ENCODE assay signal across 18 cellular contexts in genomic region chr4:8319731-8320385, GRCh38. TPM values are rescaled to one million over a fixed set of nuclear protein-coding genes. Genes with fewer than 3 reads are reported as not detected.
DNase-seq lines count a peak whose midpoint lies in the region; ATAC-seq, FAIRE-seq and TF ChIP-seq lines count a peak whose summit lies in the region.
"Had no signal": no experiment of that assay in that cellular context is flagged by ENCODE, and none has a peak within 500 bp of the region (broad histone marks: within the 10 kb centered on the region; RNA-seq: fewer than 3 reads in every experiment).

No MANE protein-coding gene starts in this region.

- H3K79me2 ChIP-seq in H1 (ENCODE audit: control insufficient read depth in 1 of 2, insufficient read depth in 2 of 2, low read length in 2 of 2): no peaks in the 10 kb centered on the region

- no peak overlapping the region for H3K14ac ChIP-seq in H1 (ENCODE audit: insufficient read length)
- peak overlapping the region in 1 of 2 experiments; percentile 35 for H3K14ac ChIP-seq in mesenchymal stem cell (ENCODE audit: low read length in 2 of 2)

- TF ChIP-seq CTCF in H1 (IDR thresholded peaks at IDR 0.05; ENCODE audit: control extremely low read depth in 1 of 3, insufficient read depth in 1 of 3, low read depth in 1 of 3, low read length in 3 of 3) (no peak), uterus (IDR thresholded peaks at IDR 0.05) (no peak)

- no peak for TF ChIP-seq EP300 in H1 (IDR thresholded peaks at IDR 0.05; ENCODE audit: borderline replicate concordance in 1 of 2, low read depth in 2 of 2, low read length in 2 of 2)

- H3K18ac ChIP-seq in H1 (ENCODE audit: extremely low read depth, low read length) (no peak overlapping the region), mesenchymal stem cell (ENCODE audit: low read depth in 1 of 2, low read length in 2 of 2) (peak overlapping the region in 1 of 2 experiments; percentile 54)

- no peak for TF ChIP-seq RAD21 in H1 (IDR thresholded peaks at IDR 0.05 in 1 of 2, conservative IDR thresholded peaks at IDR 0.05 in 1 of 2; ENCODE audit: low read depth in 2 of 2, low read length in 2 of 2)

- H3K23ac ChIP-seq in H1 (ENCODE audit: insufficient read length) (no peak overlapping the region), mesenchymal stem cell (ENCODE audit: low read length in 2 of 2) (no peak overlapping the region)

- WGBS in H1 (ENCODE audit: extremely low coverage in 1 of 2, insufficient coverage in 1 of 2, insufficient read length in 1 of 2, insufficient replicate concordance in 2 of 2, low coverage in 1 of 2, low lambda C conversion rate in 2 of 2, missing lambda C conversion rate in 1 of 2), 2 experiments: 88% methylated on average over 13 of the region's 13 CpGs; no CpG with 5 or more reads in 1 of the 2 experiments
- 88% methylated on average over 12 of the region's 13 CpGs for WGBS in mesenchymal stem cell

- H3K27me3 ChIP-seq in H1 (replicated peaks in 1 of 4; ENCODE audit: control insufficient read depth in 3 of 4, extremely low read depth in 1 of 4, insufficient read depth in 3 of 4, low read length in 3 of 4) (no peaks in the 10 kb centered on the region), mesenchymal stem cell (ENCODE audit: control insufficient read depth in 1 of 2, insufficient read depth in 1 of 2, low read length in 2 of 2) (peaks cover 0 to 4% of the 10 kb centered on the region in 2 experiments), uterus (no peaks in the 10 kb centered on the region)
- H3K27me3 ChIP-seq: BE2C had no signal

- H3K27ac ChIP-seq in H1 (ENCODE audit: low read depth, low read length) (no peak overlapping the region), mesenchymal stem cell (ENCODE audit: low read length, poor library complexity, severe bottlenecking) (no peak overlapping the region), uterus (peak overlapping the region; percentile 72 to 76)
- H3K27ac ChIP-seq: SK-N-MC had no signal

- no peak for FAIRE-seq in H1 (lab: Jason Lieb, UNC)

- no peaks in the 10 kb centered on the region; a peak in 2 of 4 replicates for H3K9me3 ChIP-seq in H1 (ENCODE audit: insufficient read depth in 2 of 2, low read depth in 1 of 2, low read length in 1 of 2)
- peaks cover 9% of the 10 kb centered on the region for H3K9me3 ChIP-seq in mesenchymal stem cell (ENCODE audit: control insufficient read depth, low read length)
- H3K9me3 ChIP-seq in uterus: no peaks in the 10 kb centered on the region
- H3K9me3 ChIP-seq: BE2C, HAP-1 had no signal

- CTCF ChIA-PET in H1 (lab: Charles Lee; ENCODE audit: partially characterized antibody): interaction anchor here (0.7 to 8.0 kb wide), 36 partner anchors 8 to 615 kb away, joined by 3 to 94 read pairs (median 4); no protein-coding TSS in a partner anchor

- H2AK5ac ChIP-seq in H1 (ENCODE audit: low read depth, low read length): peak overlapping the region; percentile 54; the same call in 1 of the 2 replicates
- H2AK5ac ChIP-seq in mesenchymal stem cell (ENCODE audit: low read length, severe bottlenecking): no peak overlapping the region

- TF ChIP-seq POLR2A in H1 (IDR thresholded peaks at IDR 0.05; ENCODE audit: control extremely low read depth in 1 of 2, low read depth in 2 of 2, low read length in 2 of 2) (no peak), uterus (IDR thresholded peaks at IDR 0.05) (no peak)

- no peak overlapping the region for H3K4me2 ChIP-seq in H1 (ENCODE audit: insufficient read depth in 1 of 2, low read depth in 2 of 2, low read length in 2 of 2)
- H3K4me2 ChIP-seq in mesenchymal stem cell (ENCODE audit: low read length, poor library complexity, severe bottlenecking): no peak overlapping the region

- POLR2A ChIA-PET in H1 (lab: Charles Lee; ENCODE audit: partially characterized antibody): interaction anchor here (0.6 to 1.0 kb wide), 3 partner anchors 77 to 369 kb away, joined by 3 read pairs; no protein-coding TSS in a partner anchor

- no peak overlapping the region for H3K56ac ChIP-seq in H1 (replicated peaks; ENCODE audit: insufficient read length, low read depth, low read length)

- H3K4me1 ChIP-seq in H1 (replicated peaks in 1 of 4; ENCODE audit: control insufficient read depth in 3 of 4, insufficient read depth in 4 of 4, low read length in 3 of 4) (peaks cover 0 to 17% (median 12%) of the 10 kb centered on the region in 4 experiments; a peak in 6 of 7 replicates), mesenchymal stem cell (ENCODE audit: control insufficient read depth, insufficient read depth, low read depth, low read length) (peaks cover 22% of the 10 kb centered on the region), uterus (peaks cover 0 to 4% of the 10 kb centered on the region in 2 donors)
- H3K4me1 ChIP-seq: HAP-1 had no signal

- H4K20me1 ChIP-seq in H1 (replicated peaks in 1 of 2; ENCODE audit: control insufficient read depth in 1 of 2, insufficient read depth in 2 of 2, low read length in 2 of 2): peaks cover 0 to 4% of the 10 kb centered on the region in 2 experiments

- H2BK120ac ChIP-seq in H1 (replicated peaks; ENCODE audit: low read depth, low read length): no peak overlapping the region
- H2BK120ac ChIP-seq in mesenchymal stem cell (ENCODE audit: low read depth, low read length): no peak overlapping the region

- H2BK15ac ChIP-seq in H1 (ENCODE audit: low read length) (peak overlapping the region; percentile 54; the same call in 1 of the 2 replicates), mesenchymal stem cell (ENCODE audit: low read depth, poor library complexity, severe bottlenecking) (no peak overlapping the region)

- ATAC-seq in GM21619 (IDR thresholded peaks at IDR 0.05; ENCODE audit: unreplicated experiment): no peak
- ATAC-seq: activated naive CD8-positive, alpha-beta T cell treated with anti-CD3 and anti-CD28 coated beads, Interleukin-2, amount 50 U/mL, for 24 hours; naive thymus-derived CD8-positive, alpha-beta T cell had no signal

- no peak overlapping the region for H2BK5ac ChIP-seq in H1 (ENCODE audit: low read depth, low read length)
- no peak overlapping the region for H2BK5ac ChIP-seq in mesenchymal stem cell (ENCODE audit: low read depth, low read length, poor library complexity, severe bottlenecking)

- H2BK20ac ChIP-seq in H1 (ENCODE audit: low read length): no peak overlapping the region

- peak; percentile 1 for DNase-seq in activated gamma-delta T cell treated with Interleukin-2 at 50 U/mL for 16 hours
- no peak for DNase-seq in activated gamma-delta T cell (lab: John Stamatoyannopoulos, UW)
- peak in 1 of 2 experiments; percentile 23 for DNase-seq in H1 (ENCODE audit: low read depth in 1 of 2, low spot score in 2 of 2)
- no peak for DNase-seq in mesenchymal stem cell
- DNase-seq in uterus: peak; percentile 72 to 76
- no peak for DNase-seq in NK-92 treated with Interleukin-12 subunit alpha and Interleukin-12 subunit beta, amount 100 ng/mL, for 24 hours (lab: John Stamatoyannopoulos, UW)
- no peak for DNase-seq in superior temporal gyrus (ENCODE audit: extremely low spot score)
- DNase-seq: activated CD4-positive, alpha-beta T cell treated with anti-CD3 and anti-CD28 coated beads for 48 hours; activated naive CD8-positive, alpha-beta T cell treated with anti-CD3 and anti-CD28 coated beads, Interleukin-2, amount 50 U/mL, for 24 hours; BE2C; effector CD8-positive, alpha-beta T cell; NCI-H2227 treated with DMSO at 0.1 percent for 48 hours; stimulated activated CD4-positive, alpha-beta T cell treated with anti-CD3 and anti-CD28 coated beads, Interleukin-2, amount 100 ng/mL, for 48 hours had no signal

- H2BK12ac ChIP-seq in H1 (ENCODE audit: low read depth, low read length) (0 out of 2 replicates have a peak overlapping the region, but pooled peaks have one; percentile 12), mesenchymal stem cell (ENCODE audit: low read length in 2 of 2) (peak overlapping the region in 1 of 2 experiments; percentile 17)

- H3K23me2 ChIP-seq in H1 (ENCODE audit: low read depth, low read length): peaks cover 6% of the 10 kb centered on the region; the same call in 1 of the 2 replicates

- H3K36me3 ChIP-seq in H1 (ENCODE audit: control insufficient read depth in 2 of 4, insufficient read depth in 4 of 4, low read length in 3 of 4) (no peaks in the 10 kb centered on the region), mesenchymal stem cell (ENCODE audit: control insufficient read depth in 1 of 2, insufficient read depth in 2 of 2, low read depth in 1 of 2, low read length in 2 of 2) (no peaks in the 10 kb centered on the region), uterus (no peaks in the 10 kb centered on the region)
- H3K36me3 ChIP-seq: BE2C, HAP-1 had no signal

- H4K5ac ChIP-seq in H1 (ENCODE audit: insufficient read length, low read depth, low read length): no peak overlapping the region

- H4K8ac ChIP-seq in H1 (ENCODE audit: extremely low read depth, insufficient read depth, low read length) (no peak overlapping the region), mesenchymal stem cell (ENCODE audit: low read length) (no peak overlapping the region)

- H2AFZ ChIP-seq in H1 (ENCODE audit: low read length) (no peak overlapping the region), mesenchymal stem cell (ENCODE audit: low read depth, low read length) (no peak overlapping the region)

- intact Hi-C loops in uterus (cut with DNase I; ENCODE audit: low total_unique reads): no loop called here

- H3K4me3 ChIP-seq in H1 (ENCODE audit: extremely low read depth in 1 of 4, insufficient read depth in 2 of 4, low read depth in 3 of 4, low read length in 4 of 4): no peak overlapping the region
- H3K4me3 ChIP-seq in mesenchymal stem cell (ENCODE audit: insufficient read depth in 1 of 2, low read depth in 1 of 2, low read length in 2 of 2): no peak overlapping the region
- H3K4me3 ChIP-seq in uterus: no peak overlapping the region
- H3K4me3 ChIP-seq: HAP-1, K562, SK-N-MC had no signal

- H3K9ac ChIP-seq in H1 (replicated peaks in 1 of 4; ENCODE audit: extremely low read depth in 1 of 4, low read depth in 3 of 4, low read length in 3 of 4) (no peak overlapping the region), mesenchymal stem cell (ENCODE audit: low read length) (peak overlapping the region; percentile 4)

- H3K79me1 ChIP-seq in H1 (ENCODE audit: low read depth, low read length) (no peaks in the 10 kb centered on the region), mesenchymal stem cell (replicated peaks; ENCODE audit: low read length, poor library complexity, severe bottlenecking) (no peaks in the 10 kb centered on the region)

- H3K4ac ChIP-seq in H1 (replicated peaks; ENCODE audit: insufficient read length, low read depth, low read length) (no peak overlapping the region), mesenchymal stem cell (ENCODE audit: low read depth in 1 of 2, low read length in 2 of 2) (no peak overlapping the region)

- H4K91ac ChIP-seq in H1 (replicated peaks; ENCODE audit: insufficient read length, low read length) (no peak overlapping the region), mesenchymal stem cell (ENCODE audit: low read length) (no peak overlapping the region)

RNA-seq across cellular contexts. Expression of gene HTRA3, which starts 50.3 kb away (rescaled TPM):
- 2.9 and 3.2 TPM in 2 replicates for total RNA-seq in H1 (2021; fragmentation: NEBNext Ultra II Directional; extraction: Animal tissue kit (Norgen Biotek cat#: 25700))
- 4.5 and 5.8 TPM in 2 replicates for polyA plus RNA-seq in H1 (2011; rRNA removed)
- polyA plus RNA-seq in H1 (2011; cell fraction: cytosol; rRNA removed): 3.3 TPM
- polyA plus RNA-seq in H1 (2011; cell fraction: nucleus; rRNA removed): 3.1 TPM
- 2.8 to 5.6 TPM (median 4.0 TPM) in 4 replicates for polyA plus RNA-seq in H1 (2012, experiment 1 of 2)
- 3.3 TPM for polyA plus RNA-seq in H1 (2012, experiment 2 of 2)
- polyA plus RNA-seq in H1 (2013, experiment 1 of 2): 3.4 TPM
- 3.3 TPM for polyA plus RNA-seq in H1 (2013, experiment 2 of 2)
- 1.1 and 1.2 TPM in 2 replicates for polyA minus RNA-seq in H1 (2011; rRNA and poly(A)+ RNA removed)
- 1.2 TPM for polyA minus RNA-seq in H1 (2011; cell fraction: cytosol; rRNA and poly(A)+ RNA removed)
- 1.3 TPM for polyA minus RNA-seq in H1 (2011; cell fraction: nucleus; rRNA and poly(A)+ RNA removed)
- polyA plus RNA-seq in mesenchymal stem cell (2013, experiment 1 of 2): 88.3 TPM
- 87.5 TPM for polyA plus RNA-seq in mesenchymal stem cell (2013, experiment 2 of 2)
- total RNA-seq in uterus: 10 to 100 TPM; 22.8 to 65.3 (median 29.5) TPM
- total RNA-seq: K562; naive thymus-derived CD8-positive, alpha-beta T cell had no signal
- polyA plus RNA-seq: naive thymus-derived CD8-positive, alpha-beta T cell had no signal

Comparison
In these comparisons a context has a peak if more than half of its experiments do, and no peak if none do; other contexts are left out.
1. DNase-seq: peak in activated gamma-delta T cell treated with Interleukin-2 at 50 U/mL for 16 hours (single experiment) and uterus (2 of 2); none in activated gamma-delta T cell (single experiment), mesenchymal stem cell (single experiment), NK-92 treated with Interleukin-12 subunit alpha and Interleukin-12 subunit beta, amount 100 ng/mL, for 24 hours (single experiment) and superior temporal gyrus (single experiment).
2. H3K27ac ChIP-seq: peak in uterus (2 of 2); none in H1 (single experiment) and mesenchymal stem cell (single experiment).